9 cellular contexts compared by ENCODE assay signal in the genomic region with DNA sequence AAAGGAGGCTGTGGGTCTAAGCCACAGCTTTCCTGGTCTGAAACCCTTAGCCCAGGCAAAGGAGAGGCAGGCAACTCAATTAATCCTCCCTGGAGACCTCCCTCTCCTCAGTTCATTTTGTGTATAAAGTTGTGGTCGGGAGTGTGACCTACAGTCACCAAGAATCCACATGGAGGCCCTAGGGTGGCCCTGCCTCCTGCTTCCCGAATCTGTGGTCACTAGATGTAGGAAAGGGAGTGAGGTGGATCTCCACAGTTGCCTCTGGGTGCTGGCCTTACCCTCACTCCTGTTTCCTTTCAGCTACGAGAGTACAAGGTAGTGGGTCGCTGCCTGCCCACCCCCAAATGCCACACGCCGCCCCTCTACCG. TPM values are rescaled to one million over a fixed set of nuclear protein-coding genes. Genes with fewer than 3 reads are reported as not detected.
DNase-seq lines count a peak whose midpoint lies in the region; ATAC-seq and TF ChIP-seq lines count a peak whose summit lies in the region.
"Had no signal": no experiment of that assay in that cellular context is flagged by ENCODE, and none has a peak within 500 bp of the region (broad histone marks: within the 10 kb centered on the region; RNA-seq: fewer than 3 reads in every experiment).

No MANE protein-coding gene starts in this region.

- peaks cover 46% of the 10 kb centered on the region for H4K20me1 ChIP-seq in Karpas-422 (ENCODE audit: insufficient read depth, low read depth, low read length)

- H3K9me2 ChIP-seq in Karpas-422 (replicated peaks; ENCODE audit: insufficient read depth, low read length), result no peaks in the 10 kb centered on the region

- H3K79me2 ChIP-seq in Karpas-422 (ENCODE audit: low read length), result peaks cover 25% of the 10 kb centered on the region

- no peak for TF ChIP-seq CTCF in AG04450 (IDR thresholded peaks at IDR 0.05; ENCODE audit: low read depth, low read length)
- no peak for TF ChIP-seq CTCF in cardiac fibroblast (IDR thresholded peaks at IDR 0.05; ENCODE audit: low read depth, low read length)

- H3K36me3 ChIP-seq in Karpas-422 (ENCODE audit: insufficient read depth, low read length) (peaks cover 41% of the 10 kb centered on the region), muscle layer of duodenum (ENCODE audit: control insufficient read depth in 1 of 2, insufficient read depth in 2 of 2, low read length in 2 of 2) (peaks cover 37 to 47% of the 10 kb centered on the region in 2 donors)

- H3K4me3 ChIP-seq in AG04450 (ENCODE audit: low read depth, low read length), result peak overlapping the region; percentile 94
- H3K4me3 ChIP-seq in Karpas-422 (ENCODE audit: low read length), result peak overlapping the region; percentile 95
- peak overlapping the region; percentile 78 to 99 for H3K4me3 ChIP-seq in cardiac fibroblast (replicated peaks in 1 of 2; ENCODE audit: low read depth in 2 of 2, low read length in 2 of 2)
- H3K4me3 ChIP-seq in muscle layer of duodenum (ENCODE audit: low read depth in 1 of 2, low read length in 2 of 2), result peak overlapping the region; percentile 100

- no peak for ATAC-seq in HG02852 (IDR thresholded peaks at IDR 0.05; ENCODE audit: unreplicated experiment)
- no peak for ATAC-seq in GM19463 (IDR thresholded peaks at IDR 0.05; ENCODE audit: unreplicated experiment)
- ATAC-seq in HG03571 (IDR thresholded peaks at IDR 0.05; ENCODE audit: unreplicated experiment), result no peak

- H3K9ac ChIP-seq in Karpas-422 (ENCODE audit: low read length), result peak overlapping the region; percentile 97

- H3K4me1 ChIP-seq in Karpas-422 (ENCODE audit: low read length) (peaks cover 17% of the 10 kb centered on the region), muscle layer of duodenum (ENCODE audit: control insufficient read depth in 1 of 2, insufficient read depth in 2 of 2, low read length in 2 of 2) (peaks cover 11 to 18% of the 10 kb centered on the region in 2 donors)

- H3K27ac ChIP-seq in AG04450 (ENCODE audit: low read depth, low read length) (no peak overlapping the region), Karpas-422 (ENCODE audit: low read length) (peak overlapping the region; percentile 62), muscle layer of duodenum (ENCODE audit: low read length) (peak overlapping the region; percentile 84)

- DNase-seq in AG04450 (ENCODE audit: low read depth, low spot score) (no peak), Karpas-422 (peak; percentile 42), cardiac fibroblast (ENCODE audit: low read depth in 2 of 2) (no peak), NCI-H146 treated with DMSO at 0.1 percent for 48 hours (lab: John Stamatoyannopoulos, UW; ENCODE audit: unreplicated experiment) (no peak)
- DNase-seq: NCI-H2171 treated with DMSO at 0.1 percent for 48 hours had no signal

- H3K9me3 ChIP-seq in AG04450 (ENCODE audit: control insufficient read depth, insufficient read depth, low read length) (no peaks in the 10 kb centered on the region; the same call in 1 of the 2 replicates), Karpas-422 (ENCODE audit: low read length) (no peaks in the 10 kb centered on the region), muscle layer of duodenum (ENCODE audit: control insufficient read depth in 1 of 2, low read length in 2 of 2) (no peaks in the 10 kb centered on the region)

- POLR2A ChIA-PET in AG04450 (lab: Yijun Ruan, JAX), result interaction anchor here (0.6 to 0.9 kb wide), 2 partner anchors 134 to 614 kb away, joined by 3 read pairs; no protein-coding TSS in a partner anchor

- no peak overlapping the region for H2AFZ ChIP-seq in Karpas-422 (ENCODE audit: low read length)

- peak overlapping the region; percentile 81 for H3K4me2 ChIP-seq in Karpas-422 (ENCODE audit: low read depth, low read length, poor library complexity, severe bottlenecking)

- CTCF ChIA-PET in AG04450 (lab: Charles Lee), result interaction anchor here (1.4 kb wide), 1 partner anchor 76 kb away, joined by 5 read pairs; no protein-coding TSS in a partner anchor

- H3K27me3 ChIP-seq in AG04450 (ENCODE audit: control insufficient read depth, insufficient read depth, low read length), result no peaks in the 10 kb centered on the region
- H3K27me3 ChIP-seq in Karpas-422 (ENCODE audit: low read length), result no peaks in the 10 kb centered on the region
- H3K27me3 ChIP-seq in muscle layer of duodenum (ENCODE audit: low read depth, low read length), result no peaks in the 10 kb centered on the region

RNA-seq across cellular contexts. Expression of a gene that starts 1.3 kb away (rescaled TPM):
- polyA plus RNA-seq in AG04450 (2011; rRNA removed), result 890 and 1,276 TPM in 2 replicates
- polyA minus RNA-seq in AG04450 (2011; rRNA and poly(A)+ RNA removed), result 210 and 227 TPM in 2 replicates
- 1,678 and 2,364 TPM in 2 replicates for total RNA-seq in Karpas-422 (2014; rRNA removed; shearing (Covaris generic); ENCODE audit: low replicate concordance)

RNA-seq across cellular contexts. Expression of a gene that starts 10.8 kb away (rescaled TPM):
- polyA plus RNA-seq in AG04450 (2011; rRNA removed), result not detected in 2 replicates
- polyA minus RNA-seq in AG04450 (2011; rRNA and poly(A)+ RNA removed), result not detected in 2 replicates
- not detected in 2 replicates for total RNA-seq in Karpas-422 (2014; rRNA removed; shearing (Covaris generic); ENCODE audit: low replicate concordance)

RNA-seq across cellular contexts. Expression of a gene that starts 13.2 kb away (rescaled TPM):
- polyA plus RNA-seq in AG04450 (2011; rRNA removed), result 0.99 and 1.4 TPM in 2 replicates
- 2.1 and 3.4 TPM in 2 replicates for polyA minus RNA-seq in AG04450 (2011; rRNA and poly(A)+ RNA removed)
- total RNA-seq in Karpas-422 (2014; rRNA removed; shearing (Covaris generic); ENCODE audit: low replicate concordance), result 5.7 and 9.5 TPM in 2 replicates

RNA-seq across cellular contexts. Expression of a gene that starts 39.7 kb away (rescaled TPM):
- not detected in 2 replicates for polyA plus RNA-seq in AG04450 (2011; rRNA removed)
- polyA minus RNA-seq in AG04450 (2011; rRNA and poly(A)+ RNA removed), result not detected in 2 replicates
- total RNA-seq in Karpas-422 (2014; rRNA removed; shearing (Covaris generic); ENCODE audit: low replicate concordance), result not detected in 2 replicates
